ENCODE assay signal across 8 cellular contexts in genomic region chr17:42720996-42721583, GRCh38. TPM values are rescaled to one million over a fixed set of nuclear protein-coding genes. Genes with fewer than 3 reads are reported as not detected.
A peak's percentile ranks its signal among the peaks of the same experiment; 100 is the strongest.
DNase-seq lines count a peak whose midpoint lies in the region; ATAC-seq and TF ChIP-seq lines count a peak whose summit lies in the region.

No MANE protein-coding gene starts in this region.

- H3K36me3 ChIP-seq in Caco-2 (ENCODE audit: control insufficient read depth, insufficient read depth, low read length) (peaks cover 2% of the 10 kb centered on the region), prostate gland (peaks cover 3 to 14% of the 10 kb centered on the region in 2 donors)

- H3K27me3 Mint-ChIP-seq in Caco-2 (ENCODE audit: insufficient read depth, unreplicated experiment): no peaks in the 10 kb centered on the region
- no peaks in the 10 kb centered on the region for H3K27me3 Mint-ChIP-seq in H9 (ENCODE audit: low read depth)
- no peaks in the 10 kb centered on the region for H3K27me3 Mint-ChIP-seq in activated CD8-positive, alpha-beta T cell treated with anti-CD3 and anti-CD28 coated beads, Interleukin-2, amount 10 ng/mL, durations not matched to agents 7 days and 5 days (ENCODE audit: low read depth)

- H3K4me3 ChIP-seq in Caco-2 (ENCODE audit: low read depth, low read length): no peak overlapping the region
- H3K4me3 ChIP-seq in prostate gland: no peak overlapping the region

- H3K9me3 ChIP-seq in Caco-2 (no peaks in the 10 kb centered on the region), H9 (ENCODE audit: control insufficient read depth, low read depth, low read length) (no peaks in the 10 kb centered on the region), prostate gland (no peaks in the 10 kb centered on the region)

- peak; percentile 84 for ATAC-seq in activated CD8-positive, alpha-beta T cell treated with anti-CD3 and anti-CD28 coated beads, Interleukin-2, amount 10 ng/mL, durations not matched to agents 7 days and 5 days

- intact Hi-C loops in Caco-2 (cut with micrococcal nuclease; ENCODE audit: unreplicated experiment): loop anchor here (1.0 kb wide), 3 partner anchors 42 to 216 kb away; partner anchors contain the start of gene BECN1
- intact Hi-C loops in prostate gland (cut with DNase I): loop anchor here (5.0 kb wide), 1 partner anchor 101 kb away; the partner anchor contains the start of gene BECN1

- no peak overlapping the region for H2BK15ac ChIP-seq in H9 (ENCODE audit: low read depth, low read length)

- no peak overlapping the region for H2AFZ ChIP-seq in H9 (ENCODE audit: low read length)

- H3K27ac Mint-ChIP-seq in Caco-2 (ENCODE audit: unreplicated experiment) (no peak overlapping the region), H9 (no peak overlapping the region)
- H3K27ac Mint-ChIP-seq in activated CD8-positive, alpha-beta T cell treated with anti-CD3 and anti-CD28 coated beads, Interleukin-2, amount 10 ng/mL, durations not matched to agents 7 days and 5 days: no peak overlapping the region

- no peaks in the 10 kb centered on the region for H3K79me1 ChIP-seq in H9 (ENCODE audit: insufficient read depth, low read depth, low read length, poor library complexity, severe bottlenecking)

- H3K9ac ChIP-seq in H9 (ENCODE audit: extremely low read depth, insufficient read length, low read length): no peak overlapping the region

- H3K36me3 Mint-ChIP-seq in Caco-2 (ENCODE audit: insufficient read depth, unreplicated experiment): peaks cover 16% of the 10 kb centered on the region
- H3K36me3 Mint-ChIP-seq in H9 (ENCODE audit: insufficient read depth in 1 of 3, low read depth in 3 of 3): peaks cover 17 to 66% (median 63%) of the 10 kb centered on the region in 3 experiments; a peak in 6 of 7 replicates
- peaks cover 59% of the 10 kb centered on the region for H3K36me3 Mint-ChIP-seq in activated CD8-positive, alpha-beta T cell treated with anti-CD3 and anti-CD28 coated beads, Interleukin-2, amount 10 ng/mL, durations not matched to agents 7 days and 5 days (ENCODE audit: low read depth)

- H3K23me2 ChIP-seq in H9 (ENCODE audit: insufficient read length, low read depth, low read length, poor library complexity, severe bottlenecking): no peaks in the 10 kb centered on the region

- H2BK20ac ChIP-seq in H9 (ENCODE audit: low read depth, low read length, poor library complexity, severe bottlenecking): no peak overlapping the region

- H3K4me3 Mint-ChIP-seq in Caco-2 (ENCODE audit: unreplicated experiment) (no peak overlapping the region), H9 (no peak overlapping the region)
- H3K4me3 Mint-ChIP-seq in activated CD8-positive, alpha-beta T cell treated with anti-CD3 and anti-CD28 coated beads, Interleukin-2, amount 10 ng/mL, durations not matched to agents 7 days and 5 days: no peak overlapping the region

- H3K4me1 Mint-ChIP-seq in Caco-2 (ENCODE audit: low read depth, unreplicated experiment) (no peaks in the 10 kb centered on the region), H9 (no peaks in the 10 kb centered on the region)
- no peaks in the 10 kb centered on the region for H3K4me1 Mint-ChIP-seq in activated CD8-positive, alpha-beta T cell treated with anti-CD3 and anti-CD28 coated beads, Interleukin-2, amount 10 ng/mL, durations not matched to agents 7 days and 5 days (ENCODE audit: low read depth)

- no peaks in the 10 kb centered on the region for H3K9me3 Mint-ChIP-seq in Caco-2 (ENCODE audit: unreplicated experiment)
- H3K9me3 Mint-ChIP-seq in H9: no peaks in the 10 kb centered on the region
- H3K9me3 Mint-ChIP-seq in activated CD8-positive, alpha-beta T cell treated with anti-CD3 and anti-CD28 coated beads, Interleukin-2, amount 10 ng/mL, durations not matched to agents 7 days and 5 days (ENCODE audit: insufficient read depth): no peaks in the 10 kb centered on the region

- H3K23ac ChIP-seq in H9 (ENCODE audit: insufficient read length, low read depth, low read length): no peak overlapping the region

- no peak overlapping the region for H3K4me2 ChIP-seq in H9 (ENCODE audit: insufficient read depth, insufficient read length, low read length)

- no peak overlapping the region for H4K8ac ChIP-seq in H9 (replicated peaks; ENCODE audit: insufficient read length, low read depth, low read length)

- no peaks in the 10 kb centered on the region for H4K20me1 ChIP-seq in H9 (ENCODE audit: control insufficient read depth, insufficient read depth, insufficient read length)

- DNase-seq in Caco-2: peak in 1 of 2 experiments; percentile 76
- no peak for DNase-seq in H9
- DNase-seq in NCI-H345 treated with DMSO at 0.1 percent for 48 hours (lab: John Stamatoyannopoulos, UW; ENCODE audit: unreplicated experiment): peak; percentile 33
- DNase-seq in activated CD8-positive, alpha-beta T cell treated with anti-CD3 and anti-CD28 coated beads, Interleukin-2, amount 10 ng/mL, durations not matched to agents 7 days and 5 days: peak; percentile 61
- DNase-seq in glomerular visceral epithelial cell (ENCODE audit: extremely low spot score): peak; percentile 63
- peak; percentile 54 for DNase-seq in prostate gland (ENCODE audit: low spot score)
- DNase-seq in OCI-M2 (lab: John Stamatoyannopoulos, UW; ENCODE audit: unreplicated experiment): no peak
- DNase-seq in activated CD8-positive, alpha-beta memory T cell treated with anti-CD3 and anti-CD28 coated beads, Interleukin-2, amount 50 U/mL, for 4 hours: no peak

- no peak overlapping the region for H2BK5ac ChIP-seq in H9 (ENCODE audit: insufficient read length, low read length)

- CTCF ChIA-PET in Caco-2 (lab: Charles Lee): interaction anchor here (1.1 to 2.0 kb wide), 3 partner anchors 42 to 103 kb away, joined by 5 to 9 read pairs (median 8); partner anchors contain the start of gene BECN1
- CTCF ChIA-PET in activated CD8-positive, alpha-beta T cell treated with anti-CD3 and anti-CD28 coated beads, Interleukin-2, amount 10 ng/mL, durations not matched to agents 7 days and 5 days (lab: Charles Lee): interaction anchor here (1.6 kb wide), 1 partner anchor 42 kb away, joined by 6 read pairs; no protein-coding TSS in a partner anchor

- H3K18ac ChIP-seq in H9 (ENCODE audit: insufficient read length, low read depth, low read length): no peak overlapping the region

- H3K4me1 ChIP-seq in Caco-2: no peaks in the 10 kb centered on the region
- no peaks in the 10 kb centered on the region for H3K4me1 ChIP-seq in H9 (ENCODE audit: insufficient read depth, low read length)
- no peaks in the 10 kb centered on the region for H3K4me1 ChIP-seq in prostate gland (replicated peaks)

- no peak overlapping the region for H2AK5ac ChIP-seq in H9 (ENCODE audit: insufficient read length, low read length)

- TF ChIP-seq POLR2A in prostate gland (IDR thresholded peaks at IDR 0.05): no peak

- H3K4ac ChIP-seq in H9 (ENCODE audit: low read depth, low read length): no peak overlapping the region

- no TSS peak for BruUV-seq in Caco-2 (replicated peaks; lab: Mats Ljungman, UMichigan)

- H3K56ac ChIP-seq in H9 (ENCODE audit: insufficient read length, low read depth, low read length): no peak overlapping the region

- H4K5ac ChIP-seq in H9 (ENCODE audit: insufficient read length, low read depth, low read length): no peak overlapping the region

- no peaks in the 10 kb centered on the region for H3K27me3 ChIP-seq in Caco-2 (replicated peaks; ENCODE audit: control insufficient read depth, insufficient read depth, low read length)
- no peaks in the 10 kb centered on the region for H3K27me3 ChIP-seq in H9 (ENCODE audit: insufficient read depth, low read length)
- H3K27me3 ChIP-seq in prostate gland (replicated peaks; ENCODE audit: insufficient read depth): no peaks in the 10 kb centered on the region

- POLR2A ChIA-PET in Caco-2 (lab: Charles Lee): no interaction called here
- POLR2A ChIA-PET in activated CD8-positive, alpha-beta T cell treated with anti-CD3 and anti-CD28 coated beads, Interleukin-2, amount 10 ng/mL, durations not matched to agents 7 days and 5 days (lab: Charles Lee): no interaction called here

- no peak overlapping the region for H3K14ac ChIP-seq in H9 (ENCODE audit: insufficient read depth, low read length)

- H3K27ac ChIP-seq in H9 (ENCODE audit: insufficient read length, low read depth, low read length) (no peak overlapping the region), prostate gland (peak overlapping the region in 1 of 2 donors; percentile 20)

- no peak overlapping the region for H2BK12ac ChIP-seq in H9 (ENCODE audit: insufficient read length, low read depth, low read length)

- H3K79me2 ChIP-seq in H9 (ENCODE audit: insufficient read depth, low read length): no peaks in the 10 kb centered on the region

- no peak overlapping the region for H3T11ph ChIP-seq in H9 (ENCODE audit: low read length)

- H2BK120ac ChIP-seq in H9 (ENCODE audit: low read depth, low read length, poor library complexity, severe bottlenecking): no peak overlapping the region

- TF ChIP-seq CTCF in Caco-2 (IDR thresholded peaks at IDR 0.05; ENCODE audit: insufficient read depth in 1 of 2, low read depth in 1 of 2, low read length in 1 of 2, severe bottlenecking in 1 of 2, unreplicated experiment in 1 of 2) (peak; percentile 72 to 73), H9 (conservative IDR thresholded peaks at IDR 0.05) (peak; percentile 75), prostate gland (IDR thresholded peaks at IDR 0.05) (peak; percentile 37 to 88 (median 74))

- no peak overlapping the region for H4K91ac ChIP-seq in H9 (ENCODE audit: insufficient read length, low read depth, low read length)

- WGBS in H9 (ENCODE audit: extremely low coverage, insufficient read length, low lambda C conversion rate): no CpG with 5 or more reads among the region's 2 CpGs
- WGBS in prostate gland: 12% methylated on average over 2 of the region's 2 CpGs

RNA-seq across cellular contexts. Expression of gene EZH1, which starts 23.8 kb away (rescaled TPM):
- total RNA-seq in Caco-2 (2022): 16.9 and 18.0 TPM in 2 replicates
- total RNA-seq in H9 (2021): 17.9 and 18.6 TPM in 2 replicates
- total RNA-seq in activated CD8-positive, alpha-beta T cell treated with anti-CD3 and anti-CD28 coated beads, Interleukin-2, amount 10 ng/mL, durations not matched to agents 7 days and 5 days: 10 to 100 TPM; 32.4 to 37.7 TPM
- 10 to 100 TPM; 28.5 to 61.2 TPM for total RNA-seq in prostate gland

RNA-seq across cellular contexts. Expression of gene CNTNAP1, which starts 38.8 kb away (rescaled TPM):
- total RNA-seq in Caco-2 (2022) (7.2 and 7.5 TPM in 2 replicates), H9 (2021) (7.5 and 7.7 TPM in 2 replicates), prostate gland (1 to 10 TPM; 1.9 to 9.9 TPM)
- under 1 TPM; 0.71 to 0.78 TPM for total RNA-seq in activated CD8-positive, alpha-beta T cell treated with anti-CD3 and anti-CD28 coated beads, Interleukin-2, amount 10 ng/mL, durations not matched to agents 7 days and 5 days

RNA-seq across cellular contexts. Expression of gene CCR10, which starts 39.4 kb away (rescaled TPM):
- total RNA-seq in Caco-2 (2022): 1.6 and 3.2 TPM in 2 replicates
- 1.0 TPM in 2 replicates for total RNA-seq in H9 (2021)
- under 1 TPM; 0.13 to 0.29 TPM for total RNA-seq in activated CD8-positive, alpha-beta T cell treated with anti-CD3 and anti-CD28 coated beads, Interleukin-2, amount 10 ng/mL, durations not matched to agents 7 days and 5 days
- 1 to 10 TPM; 1.2 to 10.0 TPM for total RNA-seq in prostate gland

RNA-seq across cellular contexts. Expression of gene RAMP2, which starts 39.9 kb away (rescaled TPM):
- total RNA-seq in Caco-2 (2022): 21.4 and 24.3 TPM in 2 replicates
- total RNA-seq in H9 (2021): 10.9 and 11.7 TPM in 2 replicates
- not detected for total RNA-seq in activated CD8-positive, alpha-beta T cell treated with anti-CD3 and anti-CD28 coated beads, Interleukin-2, amount 10 ng/mL, durations not matched to agents 7 days and 5 days
- total RNA-seq in prostate gland: 10 to 100 TPM; 16.3 TPM

RNA-seq across cellular contexts. Expression of gene PLEKHH3, which starts 44.3 kb away (rescaled TPM):
- total RNA-seq in Caco-2 (2022) (25.3 and 26.2 TPM in 2 replicates), H9 (2021) (21.4 and 22.3 TPM in 2 replicates), prostate gland (100 to 1,000 TPM in 1 of 2 donors, 10 to 100 TPM in 1; 87.4 to 102 TPM)
- total RNA-seq in activated CD8-positive, alpha-beta T cell treated with anti-CD3 and anti-CD28 coated beads, Interleukin-2, amount 10 ng/mL, durations not matched to agents 7 days and 5 days: 1 to 10 TPM in 1 of 2 experiments, under 1 TPM in 1; 0.79 to 1.2 TPM

Comparison
In these comparisons a context has a peak if more than half of its experiments do, and no peak if none do; other contexts are left out.
1. DNase-seq: peak in NCI-H345 treated with DMSO at 0.1 percent for 48 hours (single experiment), activated CD8-positive, alpha-beta T cell treated with anti-CD3 and anti-CD28 coated beads, Interleukin-2, amount 10 ng/mL, durations not matched to agents 7 days and 5 days (single experiment), glomerular visceral epithelial cell (single experiment) and prostate gland (single experiment); none in H9 (single experiment), OCI-M2 (single experiment) and activated CD8-positive, alpha-beta memory T cell treated with anti-CD3 and anti-CD28 coated beads, Interleukin-2, amount 50 U/mL, for 4 hours (single experiment).
2. Peak in every context shown above with its lines, with median percentiles within 50 percentile points of each other: CTCF ChIP-seq.